In genomic region chr1:50774759-50775351, GRCh38 we compare ENCODE assay signal across 8 cellular contexts.
DNase-seq lines count a peak whose midpoint lies in the region; ATAC-seq, FAIRE-seq and TF ChIP-seq lines count a peak whose summit lies in the region.

No MANE protein-coding gene starts in this region.

- TF ChIP-seq CTCF in AG09309 (IDR thresholded peaks at IDR 0.05; ENCODE audit: control insufficient read depth, insufficient read depth, low read depth, low read length, missing control alignments) (peak; percentile 63), GM12865 (IDR thresholded peaks at IDR 0.05; ENCODE audit: insufficient read depth, low read depth, low read length, missing control alignments) (peak; percentile 54)

- DNase-seq in AG09309 (ENCODE audit: low read depth) (peak; percentile 33), GM12865 (ENCODE audit: low read depth) (peak; percentile 63), NCI-H1694 (lab: John Stamatoyannopoulos, UW) (peak; percentile 89), frontal cortex (ENCODE audit: low spot score in 2 of 2) (peak; percentile 1 to 14), pulmonary artery endothelial cell (ENCODE audit: low read depth, low spot score) (peak; percentile 13)

- H3K4me3 ChIP-seq in AG09309 (ENCODE audit: control insufficient read depth, low read depth, low read length): no peak overlapping the region
- H3K4me3 ChIP-seq in GM12865 (ENCODE audit: low read depth, low read length): no peak overlapping the region

- no peak for ATAC-seq in HG02884 (IDR thresholded peaks at IDR 0.05; ENCODE audit: unreplicated experiment)
- ATAC-seq in GM18909 (IDR thresholded peaks at IDR 0.05; ENCODE audit: poor library complexity, unreplicated experiment): no peak

- FAIRE-seq in TTC549 (lab: Jason Lieb, UNC) (peak; percentile 82), frontal cortex (lab: Jason Lieb, UNC) (peak; percentile 85)

Comparison
In these comparisons a context has a peak if more than half of its experiments do, and no peak if none do; other contexts are left out.
1. DNase-seq: peak in every context shown above with its lines; median percentile 89 in NCI-H1694; 63 in GM12865; 33 in AG09309; 13 in pulmonary artery endothelial cell; 8 in frontal cortex.